Comparison of ENCODE assay signal across 2 cellular contexts in the genomic region with DNA sequence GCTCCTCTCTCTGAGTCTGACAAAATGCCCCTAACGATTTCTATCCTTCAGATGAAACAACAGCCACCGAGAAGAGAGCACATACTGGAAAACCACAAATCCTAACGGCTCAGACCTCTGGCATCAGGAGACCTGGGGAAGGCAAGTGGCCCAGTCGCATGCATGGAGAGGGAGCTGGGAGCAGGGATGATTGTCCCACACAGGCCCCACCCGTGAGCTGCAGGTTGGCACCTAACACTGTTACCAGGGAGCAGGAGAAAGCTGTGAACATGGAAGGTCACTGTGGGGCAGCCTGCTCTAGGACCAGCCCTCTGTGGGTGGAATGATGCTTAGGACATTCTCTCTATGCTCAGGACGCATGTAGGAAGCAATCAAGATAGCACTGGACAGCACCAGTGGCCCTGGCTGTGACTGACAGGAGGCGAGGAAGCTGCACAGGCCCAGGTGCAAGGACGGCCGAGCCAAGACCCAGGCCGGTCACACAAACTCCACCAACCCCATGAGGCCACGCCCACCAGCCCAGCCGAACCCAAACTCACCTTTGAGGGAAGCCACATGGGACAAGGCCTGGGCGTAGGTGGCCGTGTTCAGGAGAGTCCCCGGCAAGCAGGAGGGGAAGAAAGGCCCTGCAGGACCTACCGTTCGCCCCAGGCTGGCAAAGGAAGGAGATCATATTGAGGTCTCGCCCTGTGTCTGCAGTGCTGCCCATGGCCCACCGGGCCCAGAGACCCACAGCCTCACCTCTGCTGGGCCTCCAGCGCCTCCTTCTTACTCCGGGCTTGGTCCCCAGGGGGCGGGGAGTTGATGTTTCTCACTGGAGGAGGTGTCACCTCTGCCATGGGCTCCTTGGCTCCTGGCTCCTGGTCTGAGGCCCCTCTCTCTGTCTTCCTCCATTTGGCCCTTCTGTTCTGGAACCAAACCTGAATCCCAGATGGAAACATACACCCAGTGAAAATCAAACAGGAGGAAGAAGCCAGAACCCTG.
TF ChIP-seq lines count a peak whose summit lies in the region.

No MANE protein-coding gene starts in this region.

TF ChIP-seq in Ishikawa, 13 proteins besides CTCF, POLR2A, EP300 and RAD21:
- TF ChIP-seq CREB1 (IDR thresholded peaks at IDR 0.05; ENCODE audit: low read depth) (no peak), MAX (IDR thresholded peaks at IDR 0.05) (no peak)
- TF ChIP-seq, protein P1, sequence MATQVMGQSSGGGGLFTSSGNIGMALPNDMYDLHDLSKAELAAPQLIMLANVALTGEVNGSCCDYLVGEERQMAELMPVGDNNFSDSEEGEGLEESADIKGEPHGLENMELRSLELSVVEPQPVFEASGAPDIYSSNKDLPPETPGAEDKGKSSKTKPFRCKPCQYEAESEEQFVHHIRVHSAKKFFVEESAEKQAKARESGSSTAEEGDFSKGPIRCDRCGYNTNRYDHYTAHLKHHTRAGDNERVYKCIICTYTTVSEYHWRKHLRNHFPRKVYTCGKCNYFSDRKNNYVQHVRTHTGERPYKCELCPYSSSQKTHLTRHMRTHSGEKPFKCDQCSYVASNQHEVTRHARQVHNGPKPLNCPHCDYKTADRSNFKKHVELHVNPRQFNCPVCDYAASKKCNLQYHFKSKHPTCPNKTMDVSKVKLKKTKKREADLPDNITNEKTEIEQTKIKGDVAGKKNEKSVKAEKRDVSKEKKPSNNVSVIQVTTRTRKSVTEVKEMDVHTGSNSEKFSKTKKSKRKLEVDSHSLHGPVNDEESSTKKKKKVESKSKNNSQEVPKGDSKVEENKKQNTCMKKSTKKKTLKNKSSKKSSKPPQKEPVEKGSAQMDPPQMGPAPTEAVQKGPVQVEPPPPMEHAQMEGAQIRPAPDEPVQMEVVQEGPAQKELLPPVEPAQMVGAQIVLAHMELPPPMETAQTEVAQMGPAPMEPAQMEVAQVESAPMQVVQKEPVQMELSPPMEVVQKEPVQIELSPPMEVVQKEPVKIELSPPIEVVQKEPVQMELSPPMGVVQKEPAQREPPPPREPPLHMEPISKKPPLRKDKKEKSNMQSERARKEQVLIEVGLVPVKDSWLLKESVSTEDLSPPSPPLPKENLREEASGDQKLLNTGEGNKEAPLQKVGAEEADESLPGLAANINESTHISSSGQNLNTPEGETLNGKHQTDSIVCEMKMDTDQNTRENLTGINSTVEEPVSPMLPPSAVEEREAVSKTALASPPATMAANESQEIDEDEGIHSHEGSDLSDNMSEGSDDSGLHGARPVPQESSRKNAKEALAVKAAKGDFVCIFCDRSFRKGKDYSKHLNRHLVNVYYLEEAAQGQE (IDR thresholded peaks at IDR 0.05; ENCODE audit: low read depth): peak; percentile 17; the same call in 1 of the 2 replicates

TF ChIP-seq in K562, 482 proteins besides CTCF, POLR2A, EP300 and RAD21:
- TF ChIP-seq, protein P2, sequence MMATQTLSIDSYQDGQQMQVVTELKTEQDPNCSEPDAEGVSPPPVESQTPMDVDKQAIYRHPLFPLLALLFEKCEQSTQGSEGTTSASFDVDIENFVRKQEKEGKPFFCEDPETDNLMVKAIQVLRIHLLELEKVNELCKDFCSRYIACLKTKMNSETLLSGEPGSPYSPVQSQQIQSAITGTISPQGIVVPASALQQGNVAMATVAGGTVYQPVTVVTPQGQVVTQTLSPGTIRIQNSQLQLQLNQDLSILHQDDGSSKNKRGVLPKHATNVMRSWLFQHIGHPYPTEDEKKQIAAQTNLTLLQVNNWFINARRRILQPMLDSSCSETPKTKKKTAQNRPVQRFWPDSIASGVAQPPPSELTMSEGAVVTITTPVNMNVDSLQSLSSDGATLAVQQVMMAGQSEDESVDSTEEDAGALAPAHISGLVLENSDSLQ (IDR thresholded peaks at IDR 0.05): peak; percentile 73
- 0 out of 2 replicates have a peak, but pooled peaks have one; percentile 21 for TF ChIP-seq PBX2 (CRISPR knock-in tag; IDR thresholded peaks at IDR 0.05; ENCODE audit: low read depth)
- no peak for TF ChIP-seq PBX2 (tag; conservative IDR thresholded peaks at IDR 0.05; ENCODE audit: low read depth)
- TF ChIP-seq EHMT2 (IDR thresholded peaks at IDR 0.05): peak; percentile 56; the same call in 1 of the 2 replicates
- TF ChIP-seq KDM5B (IDR thresholded peaks at IDR 0.05; ENCODE audit: insufficient replicate concordance, low read depth, low read length): no peak
- no peak for TF ChIP-seq TFE3 (CRISPR knock-in tag; IDR thresholded peaks at IDR 0.05)
